ENCODE assay signal across 13 cellular contexts in genomic region chr7:137937202-137937560, GRCh38.
DNase-seq lines count a peak whose midpoint lies in the region; ATAC-seq and TF ChIP-seq lines count a peak whose summit lies in the region.
"Had no signal": no experiment of that assay in that cellular context is flagged by ENCODE, and none has a peak within 500 bp of the region (broad histone marks: within the 10 kb centered on the region; RNA-seq: fewer than 3 reads in every experiment).

No MANE protein-coding gene starts in this region.

- H3K4me3 ChIP-seq in sigmoid colon = no peak overlapping the region
- H3K4me3 ChIP-seq: body of pancreas, heart right ventricle had no signal

- in situ Hi-C loops in GM13976 (cut with MboI; ENCODE audit: low sequenced_read_pairs, unreplicated experiment) = no loop called here
- in situ Hi-C loops in ACHN (cut with HindIII; ENCODE audit: low pct_ligation_motif_present, low pct_unique_long_range_greater_than_20kb, low sequenced_read_pairs) = no loop called here

- DNase-seq in EL (peak; percentile 31), foreskin keratinocyte (no peak), sigmoid colon (no peak), GM13976 (ENCODE audit: low spot score) (no peak), NCI-H146 treated with DMSO at 0.1 percent for 48 hours (lab: John Stamatoyannopoulos, UW; ENCODE audit: unreplicated experiment) (no peak), ACHN (no peak)
- DNase-seq in activated CD4-positive, alpha-beta T cell treated with anti-CD3 and anti-CD28 coated beads, Interleukin-2, amount 50 U/mL, for 1 hour = no peak
- DNase-seq: activated CD8-positive, alpha-beta memory T cell treated with anti-CD3 and anti-CD28 coated beads, Interleukin-2, amount 50 U/mL, for 4 hours; heart right ventricle; NK-92 treated with Interleukin-12 subunit alpha and Interleukin-12 subunit beta, amount 100 ng/mL, for 24 hours; stimulated activated CD4-positive, alpha-beta T cell treated with anti-CD3 and anti-CD28 coated beads, Interleukin-4, amount 100 ng/mL, for 4 hours had no signal

- intact Hi-C loops in sigmoid colon (cut with DNase I) = no loop called here

- H3K4me1 ChIP-seq in foreskin keratinocyte (peaks cover 25% of the 10 kb centered on the region), sigmoid colon (peaks cover 0 to 87% (median 82%) of the 10 kb centered on the region in 4 donors)

- H3K27ac ChIP-seq in foreskin keratinocyte = no peak overlapping the region
- H3K27ac ChIP-seq in sigmoid colon = peak overlapping the region; percentile 62 to 78 (median 72)

- no peak for TF ChIP-seq CTCF in foreskin keratinocyte (conservative IDR thresholded peaks at IDR 0.05)
- TF ChIP-seq CTCF in sigmoid colon (IDR thresholded peaks at IDR 0.05) = no peak
- TF ChIP-seq CTCF in GM13976 (IDR thresholded peaks at IDR 0.05; ENCODE audit: borderline replicate concordance, control extremely low read depth, extremely low read depth, insufficient read depth, missing control alignments) = no peak

- no peaks in the 10 kb centered on the region for H3K27me3 ChIP-seq in foreskin keratinocyte
- no peaks in the 10 kb centered on the region for H3K27me3 ChIP-seq in sigmoid colon
- H3K27me3 ChIP-seq: body of pancreas, heart right ventricle had no signal

- TF ChIP-seq POLR2A in sigmoid colon (IDR thresholded peaks at IDR 0.05) = no peak

- no peaks in the 10 kb centered on the region for H3K9me3 ChIP-seq in sigmoid colon
- H3K9me3 ChIP-seq: body of pancreas, heart right ventricle had no signal

- peak; percentile 27 for ATAC-seq in SK-N-SH treated with all-trans-retinoic acid at 6 μM for 48 hours
- peak; percentile 34 for ATAC-seq in foreskin keratinocyte
- ATAC-seq: body of pancreas had no signal

- no peak for TF ChIP-seq EP300 in sigmoid colon (IDR thresholded peaks at IDR 0.05)

- H3K36me3 ChIP-seq in sigmoid colon = no peaks in the 10 kb centered on the region
- H3K36me3 ChIP-seq: heart right ventricle had no signal

TF ChIP-seq in SK-N-SH treated with all-trans-retinoic acid at 6 μM for 48 hours, 23 proteins besides CTCF, POLR2A, EP300 and RAD21:
- TF ChIP-seq GLIS3 (CRISPR knock-in tag; IDR thresholded peaks at IDR 0.05) = no peak
- TF ChIP-seq ZNF565 (CRISPR knock-in tag; conservative IDR thresholded peaks at IDR 0.05; ENCODE audit: low read depth) = no peak
- no peak for TF ChIP-seq ESRRG (CRISPR knock-in tag; IDR thresholded peaks at IDR 0.05)
- no peak for TF ChIP-seq ZNF70 (CRISPR knock-in tag; IDR thresholded peaks at IDR 0.05)
- TF ChIP-seq CSDC2 (CRISPR knock-in tag; IDR thresholded peaks at IDR 0.05) = no peak
- no peak for TF ChIP-seq ZC3H10 (CRISPR knock-in tag; IDR thresholded peaks at IDR 0.05)
- TF ChIP-seq BACH2 (CRISPR knock-in tag; IDR thresholded peaks at IDR 0.05; ENCODE audit: borderline replicate concordance) = no peak
- TF ChIP-seq PATZ1 (CRISPR knock-in tag; IDR thresholded peaks at IDR 0.05; ENCODE audit: borderline replicate concordance) = no peak
